20 cellular contexts compared by ENCODE assay signal in the genomic region with DNA sequence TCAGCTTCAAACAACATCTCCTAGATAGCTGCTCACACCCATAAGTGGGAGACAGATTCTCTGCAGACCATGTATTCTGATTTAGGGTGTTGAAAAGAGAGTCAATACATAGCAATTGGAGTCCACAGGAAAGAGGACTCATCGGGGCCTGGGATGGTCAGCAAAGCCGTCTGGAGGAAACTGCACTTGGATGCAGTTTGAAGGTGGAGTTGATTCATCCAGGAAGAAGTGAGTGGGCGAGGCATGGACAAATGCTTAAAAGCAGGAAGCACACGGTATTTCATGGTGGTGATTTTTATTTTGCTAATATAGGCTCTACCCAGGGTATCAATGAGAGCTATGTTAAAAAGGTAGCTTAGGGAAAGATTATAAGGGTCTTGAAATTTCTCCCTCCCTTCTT. TPM values are rescaled to one million over a fixed set of nuclear protein-coding genes. Genes with fewer than 3 reads are reported as not detected.
A peak's percentile ranks its signal among the peaks of the same experiment; 100 is the strongest.
DNase-seq lines count a peak whose midpoint lies in the region; FAIRE-seq and TF ChIP-seq lines count a peak whose summit lies in the region.
"Had no signal": no experiment of that assay in that cellular context is flagged by ENCODE, and none has a peak within 500 bp of the region (broad histone marks: within the 10 kb centered on the region; RNA-seq: fewer than 3 reads in every experiment).

No MANE protein-coding gene starts in this region.

- no peak for TF ChIP-seq CTCF in astrocyte (IDR thresholded peaks at IDR 0.05; ENCODE audit: insufficient read depth, low read depth, low read length)

- no peaks in the 10 kb centered on the region for H3K4me1 ChIP-seq in astrocyte (ENCODE audit: insufficient read depth, low read length)

- H3K4me3 Mint-ChIP-seq in astrocyte (ENCODE audit: unreplicated experiment): no peak overlapping the region
- H3K4me3 Mint-ChIP-seq: GM23338 had no signal

- FAIRE-seq in astrocyte (lab: Jason Lieb, UNC): no peak
- FAIRE-seq: GM19239 had no signal

- H4K20me1 ChIP-seq in astrocyte (ENCODE audit: insufficient read depth, low read length): no peaks in the 10 kb centered on the region

- no peak overlapping the region for H2AFZ ChIP-seq in astrocyte (ENCODE audit: low read depth, low read length)
- H2AFZ ChIP-seq: GM23338 had no signal

- no peak overlapping the region for H3K4me3 ChIP-seq in astrocyte (ENCODE audit: insufficient read depth, low read depth, low read length)
- H3K4me3 ChIP-seq: GM23338 had no signal

- no peaks in the 10 kb centered on the region for H3K79me2 ChIP-seq in astrocyte (ENCODE audit: insufficient read depth, low read length)

- no peaks in the 10 kb centered on the region for H3K27me3 Mint-ChIP-seq in astrocyte (ENCODE audit: low read depth, unreplicated experiment)

- no peak overlapping the region for H3K27ac ChIP-seq in astrocyte (ENCODE audit: low read depth, low read length)
- H3K27ac ChIP-seq: C4-2B had no signal

- H3K9me3 Mint-ChIP-seq in astrocyte (ENCODE audit: unreplicated experiment): peaks cover 13% of the 10 kb centered on the region
- H3K9me3 Mint-ChIP-seq: GM23338 had no signal

- H3K27ac Mint-ChIP-seq in astrocyte (ENCODE audit: unreplicated experiment): no peak overlapping the region
- H3K27ac Mint-ChIP-seq: GM23338 had no signal

- no peaks in the 10 kb centered on the region for H3K27me3 ChIP-seq in astrocyte (ENCODE audit: insufficient read depth, low read length)

- H3K9ac ChIP-seq in astrocyte (ENCODE audit: low read length): no peak overlapping the region

- peak; percentile 57 for DNase-seq in HT1080 (ENCODE audit: low read depth)
- DNase-seq in astrocyte (ENCODE audit: low read depth): peak; percentile 49
- DNase-seq in glomerular endothelial cell (ENCODE audit: extremely low read depth, low read depth, low spot score): peak; percentile 3
- DNase-seq in pulmonary artery endothelial cell (ENCODE audit: low read depth, low spot score): peak; percentile 15
- DNase-seq in stimulated activated naive CD4-positive, alpha-beta T cell (lab: John Stamatoyannopoulos, UW): no peak
- DNase-seq in hepatic stellate cell (ENCODE audit: low spot score): no peak
- no peak for DNase-seq in NCI-H1048 (lab: John Stamatoyannopoulos, UW)
- DNase-seq: ACHN, DND-41, GF-D8, HCEC 1CT, KBM-7, MV-4-11, NCI-H1417, NCI-H187 treated with DMSO at 0.1 percent for 48 hours, NCI-H345, NCI-H526 had no signal

- no peaks in the 10 kb centered on the region for H3K9me3 ChIP-seq in astrocyte (ENCODE audit: insufficient read depth, low read depth, low read length)

- no peaks in the 10 kb centered on the region for H3K36me3 Mint-ChIP-seq in astrocyte (ENCODE audit: low read depth, unreplicated experiment)

- no peak overlapping the region for H3K4me2 ChIP-seq in astrocyte (ENCODE audit: low read length)
- H3K4me2 ChIP-seq: GM23338 had no signal

- no peaks in the 10 kb centered on the region for H3K36me3 ChIP-seq in astrocyte (ENCODE audit: insufficient read depth, low read length)

- no peaks in the 10 kb centered on the region for H3K4me1 Mint-ChIP-seq in astrocyte (ENCODE audit: low read depth, unreplicated experiment)
- H3K4me1 Mint-ChIP-seq: GM23338 had no signal

RNA-seq across cellular contexts. Expression of a gene that starts 36.8 kb away (rescaled TPM):
- total RNA-seq in HT1080 (2014; rRNA removed; shearing (Covaris generic)): 0.14 TPM in 1 of 2 replicates, not detected in the other
- polyA plus RNA-seq in HT1080 (2015; cell fraction: cytosol; rRNA removed): 0.06 TPM in 1 of 2 replicates, not detected in the other
- 0.16 and 0.53 TPM in 2 replicates for polyA plus RNA-seq in HT1080 (2015; cell fraction: nucleus; rRNA removed)
- 0.52 and 1.3 TPM in 2 replicates for total RNA-seq in astrocyte
- total RNA-seq in glomerular endothelial cell: 6.2 and 7.9 TPM in 2 replicates
- 0.59 and 5.4 TPM in 2 replicates for total RNA-seq in pulmonary artery endothelial cell

Comparison
In these comparisons a context has a peak if more than half of its experiments do, and no peak if none do; other contexts are left out.
1. DNase-seq: peak in HT1080 (single experiment), astrocyte (single experiment), glomerular endothelial cell (single experiment) and pulmonary artery endothelial cell (single experiment); none in stimulated activated naive CD4-positive, alpha-beta T cell (0 of 6), hepatic stellate cell (single experiment) and NCI-H1048 (single experiment).